ENCODE assay signal across 12 cellular contexts in the genomic region with DNA sequence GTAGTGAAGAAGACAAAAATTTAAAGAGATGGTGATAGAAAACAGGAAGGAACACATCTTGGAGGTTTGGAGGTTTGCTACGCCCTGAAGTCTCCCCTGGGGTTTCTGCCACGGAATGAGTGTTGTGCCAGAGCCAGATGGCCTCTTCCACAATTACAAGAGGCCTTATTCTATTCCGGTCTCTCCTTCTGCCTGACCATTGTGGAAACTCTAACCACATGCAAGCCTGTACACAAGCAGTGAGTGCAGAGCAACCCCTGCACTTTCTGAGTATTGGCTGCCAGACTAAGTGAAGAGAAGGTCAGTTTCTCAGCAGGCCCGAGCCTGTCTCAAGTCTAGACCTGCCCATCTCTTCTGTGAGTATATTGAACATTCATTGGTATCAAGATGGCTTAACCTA. TPM values are rescaled to one million over a fixed set of nuclear protein-coding genes. Genes with fewer than 3 reads are reported as not detected.
DNase-seq lines count a peak whose midpoint lies in the region; ATAC-seq and TF ChIP-seq lines count a peak whose summit lies in the region.
"Had no signal": no experiment of that assay in that cellular context is flagged by ENCODE, and none has a peak within 500 bp of the region (broad histone marks: within the 10 kb centered on the region; RNA-seq: fewer than 3 reads in every experiment).

No MANE protein-coding gene starts in this region.

- TF ChIP-seq CTCF in GM12865 (IDR thresholded peaks at IDR 0.05; ENCODE audit: insufficient read depth, low read depth, low read length, missing control alignments), result no peak
- TF ChIP-seq CTCF in heart left ventricle (IDR thresholded peaks at IDR 0.05), result no peak

- WGBS in heart left ventricle, 4 donors, result 34 to 56% (median 47%) methylated on average over 4 of the region's 4 CpGs

- TF ChIP-seq POLR2A in heart left ventricle (IDR thresholded peaks at IDR 0.05), result no peak

- peak overlapping the region in 10 of 12 donors; percentile 18 to 78 (median 46) for H3K27ac ChIP-seq in heart left ventricle
- H3K27ac ChIP-seq: upper lobe of left lung had no signal

- no peaks in the 10 kb centered on the region for H3K36me3 ChIP-seq in heart left ventricle
- H3K36me3 ChIP-seq: upper lobe of left lung had no signal

- POLR2A ChIA-PET in HEK293T (lab: Yijun Ruan, JAX), result no interaction called here

- peaks cover 0 to 37% (median 9%) of the 10 kb centered on the region in 12 donors for H3K4me1 ChIP-seq in heart left ventricle

- DNase-seq in GM12865 (ENCODE audit: low read depth), result peak; percentile 45
- peak; percentile 44 for DNase-seq in NOMO-1 treated with dmso at 0.1 percent for 144 hours (lab: John Stamatoyannopoulos, UW; ENCODE audit: unreplicated experiment)
- DNase-seq in heart left ventricle, result peak in 3 of 5 donors; percentile 37 to 53 (median 49)
- DNase-seq in HEK293T (ENCODE audit: extremely low spot score), result no peak
- DNase-seq: CD8-positive, alpha-beta memory T cell; MM.1S; stimulated activated CD4-positive, alpha-beta T cell treated with anti-CD3 and anti-CD28 coated beads, Interleukin-4, amount 100 ng/mL, for 1 hour; upper lobe of left lung had no signal

- no peaks in the 10 kb centered on the region for H3K27me3 ChIP-seq in heart left ventricle
- H3K27me3 ChIP-seq: upper lobe of left lung had no signal

- ATAC-seq in HG02981 (IDR thresholded peaks at IDR 0.05; ENCODE audit: unreplicated experiment) (peak; percentile 69), heart left ventricle (peak; percentile 47 to 79 (median 70)), HG03175 (IDR thresholded peaks at IDR 0.05; ENCODE audit: unreplicated experiment) (no peak), esophagus mucosa (no peak), GM18873 (IDR thresholded peaks at IDR 0.05; ENCODE audit: low FRiP score, unreplicated experiment) (no peak)

- no peaks in the 10 kb centered on the region for H3K9me3 ChIP-seq in heart left ventricle
- H3K9me3 ChIP-seq: upper lobe of left lung had no signal

- CTCF ChIA-PET in HEK293T (lab: Yijun Ruan, JAX), result no interaction called here

- intact Hi-C loops in heart left ventricle (cut with DNase I), result loop anchor here in 1 of 10 donors (5.0 kb wide), 1 partner anchor 295 kb away; no protein-coding TSS in a partner anchor

- H3K4me3 ChIP-seq in GM12865 (ENCODE audit: low read depth, low read length) (no peak overlapping the region), heart left ventricle (no peak overlapping the region)
- H3K4me3 ChIP-seq: upper lobe of left lung had no signal

TF ChIP-seq in HEK293T, 16 proteins besides CTCF, POLR2A, EP300 and RAD21:
- TF ChIP-seq ARNT (IDR thresholded peaks at IDR 0.05) (no peak), FOXK2 (IDR thresholded peaks at IDR 0.05) (no peak), FOXA1 (IDR thresholded peaks at IDR 0.05) (no peak), ZNF384 (IDR thresholded peaks at IDR 0.05) (no peak), SP1 (IDR thresholded peaks at IDR 0.05) (no peak), FOXM1 (IDR thresholded peaks at IDR 0.05; ENCODE audit: borderline replicate concordance) (no peak), LEF1 (IDR thresholded peaks at IDR 0.05; ENCODE audit: borderline replicate concordance) (no peak), SUZ12 (IDR thresholded peaks at IDR 0.05) (no peak), NFRKB (IDR thresholded peaks at IDR 0.05) (no peak), HDGF (IDR thresholded peaks at IDR 0.05; ENCODE audit: borderline replicate concordance) (no peak), L3MBTL2 (conservative IDR thresholded peaks at IDR 0.05) (no peak), CTBP1 (IDR thresholded peaks at IDR 0.05; ENCODE audit: borderline replicate concordance) (no peak), TARDBP (IDR thresholded peaks at IDR 0.05) (no peak), ELF4 (IDR thresholded peaks at IDR 0.05) (no peak), BHLHE40 (IDR thresholded peaks at IDR 0.05; ENCODE audit: borderline replicate concordance) (no peak)
- TF ChIP-seq, protein P1, sequence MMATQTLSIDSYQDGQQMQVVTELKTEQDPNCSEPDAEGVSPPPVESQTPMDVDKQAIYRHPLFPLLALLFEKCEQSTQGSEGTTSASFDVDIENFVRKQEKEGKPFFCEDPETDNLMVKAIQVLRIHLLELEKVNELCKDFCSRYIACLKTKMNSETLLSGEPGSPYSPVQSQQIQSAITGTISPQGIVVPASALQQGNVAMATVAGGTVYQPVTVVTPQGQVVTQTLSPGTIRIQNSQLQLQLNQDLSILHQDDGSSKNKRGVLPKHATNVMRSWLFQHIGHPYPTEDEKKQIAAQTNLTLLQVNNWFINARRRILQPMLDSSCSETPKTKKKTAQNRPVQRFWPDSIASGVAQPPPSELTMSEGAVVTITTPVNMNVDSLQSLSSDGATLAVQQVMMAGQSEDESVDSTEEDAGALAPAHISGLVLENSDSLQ (IDR thresholded peaks at IDR 0.05), result no peak

RNA-seq across cellular contexts. Expression of a gene that starts 22.7 kb away (rescaled TPM):
- total RNA-seq in heart left ventricle (10 to 100 TPM; 10.8 to 47.3 (median 16.2) TPM), esophagus mucosa (65.2 TPM)
- polyA plus RNA-seq in heart left ventricle, result 1 to 10 TPM; 7.8 to 9.2 TPM

Comparison
In these comparisons a context has a peak if more than half of its experiments do, and no peak if none do; other contexts are left out.
1. ATAC-seq: peak in HG02981 (single experiment) and heart left ventricle (4 of 4); none in HG03175 (single experiment), esophagus mucosa (single experiment) and GM18873 (single experiment).